9 cellular contexts compared by ENCODE assay signal in the genomic region with DNA sequence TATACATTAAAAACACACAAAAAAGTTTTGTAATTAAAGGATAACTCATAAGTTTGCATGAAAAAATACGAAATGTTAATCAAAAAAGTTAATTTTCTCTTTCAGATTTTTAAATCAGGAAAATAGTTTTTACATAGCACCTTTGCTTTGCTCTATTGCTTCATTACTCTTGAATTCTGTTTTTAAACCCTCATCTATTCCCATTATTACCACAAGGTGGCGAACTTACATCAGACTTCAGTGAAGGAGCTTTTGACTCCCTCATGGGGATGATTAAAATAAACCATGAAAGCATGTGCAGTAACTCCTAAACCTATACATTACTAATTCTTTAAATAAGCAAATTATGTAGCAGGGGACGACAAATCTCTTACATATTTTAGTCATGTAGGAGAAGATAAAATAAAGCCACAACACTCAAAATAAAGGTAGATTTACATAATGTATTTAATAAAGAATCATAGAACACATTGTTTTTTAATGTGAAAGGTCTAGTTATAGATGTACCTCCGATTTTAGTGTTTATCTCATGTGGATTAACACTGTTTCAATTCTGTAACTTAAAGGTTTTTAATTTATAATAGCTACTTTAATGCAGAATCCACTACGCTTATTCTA.
DNase-seq lines count a peak whose midpoint lies in the region; ATAC-seq and TF ChIP-seq lines count a peak whose summit lies in the region.
"Had no signal": no experiment of that assay in that cellular context is flagged by ENCODE, and none has a peak within 500 bp of the region (broad histone marks: within the 10 kb centered on the region; RNA-seq: fewer than 3 reads in every experiment).

No MANE protein-coding gene starts in this region.

- no peak overlapping the region for H3K4me3 ChIP-seq in Peyer's patch

- no peak overlapping the region for H3K27ac ChIP-seq in Peyer's patch
- no peak overlapping the region for H3K27ac ChIP-seq in epithelial cell of prostate

- no peak overlapping the region for H3K4me3 Mint-ChIP-seq in neural crest cell
- H3K4me3 Mint-ChIP-seq in activated T-cell treated with anti-CD3 and anti-CD28 coated beads, Interleukin-2, amount 50 U/mL, for 4 hours = no peak overlapping the region

- no peaks in the 10 kb centered on the region for H3K4me1 Mint-ChIP-seq in neural crest cell
- no peaks in the 10 kb centered on the region for H3K4me1 Mint-ChIP-seq in activated T-cell treated with anti-CD3 and anti-CD28 coated beads, Interleukin-2, amount 50 U/mL, for 4 hours (ENCODE audit: low read depth)

- ATAC-seq in GM21717 (IDR thresholded peaks at IDR 0.05; ENCODE audit: unreplicated experiment) = peak; percentile 81
- no peak for ATAC-seq in activated T-cell treated with anti-CD3 and anti-CD28 coated beads, Interleukin-2, amount 50 U/mL, for 4 hours

- DNase-seq in GM04504 (ENCODE audit: low read depth) (peak; percentile 18), Peyer's patch (no peak), epithelial cell of prostate (ENCODE audit: low read depth, low spot score) (peak; percentile 1), neural crest cell (ENCODE audit: low read depth, low spot score) (peak; percentile 4), NK-92 (lab: John Stamatoyannopoulos, UW; ENCODE audit: unreplicated experiment) (no peak)
- no peak for DNase-seq in activated T-cell treated with anti-CD3 and anti-CD28 coated beads, Interleukin-2, amount 50 U/mL, for 4 hours

- H3K36me3 ChIP-seq in Peyer's patch = no peaks in the 10 kb centered on the region

- no peak for TF ChIP-seq POLR2A in Peyer's patch (IDR thresholded peaks at IDR 0.05)

- H3K27me3 ChIP-seq in Peyer's patch = no peaks in the 10 kb centered on the region

- peaks cover 2% of the 10 kb centered on the region for H3K27me3 Mint-ChIP-seq in neural crest cell (ENCODE audit: low read depth)
- no peaks in the 10 kb centered on the region for H3K27me3 Mint-ChIP-seq in activated T-cell treated with anti-CD3 and anti-CD28 coated beads, Interleukin-2, amount 50 U/mL, for 4 hours (ENCODE audit: low read depth)

- no peaks in the 10 kb centered on the region for H3K36me3 Mint-ChIP-seq in neural crest cell (ENCODE audit: low read depth)
- no peaks in the 10 kb centered on the region for H3K36me3 Mint-ChIP-seq in activated T-cell treated with anti-CD3 and anti-CD28 coated beads, Interleukin-2, amount 50 U/mL, for 4 hours (ENCODE audit: insufficient read depth)
- H3K36me3 Mint-ChIP-seq: activated naive CD4-positive, alpha-beta T cell treated with anti-CD3 and anti-CD28 coated beads, Interleukin-2, amount 50 U/mL, for 72 hours had no signal

- no peaks in the 10 kb centered on the region for H3K4me1 ChIP-seq in Peyer's patch

- no peaks in the 10 kb centered on the region for H3K9me3 Mint-ChIP-seq in neural crest cell
- no peaks in the 10 kb centered on the region for H3K9me3 Mint-ChIP-seq in activated T-cell treated with anti-CD3 and anti-CD28 coated beads, Interleukin-2, amount 50 U/mL, for 4 hours
- H3K9me3 Mint-ChIP-seq: activated naive CD4-positive, alpha-beta T cell treated with anti-CD3 and anti-CD28 coated beads, Interleukin-2, amount 50 U/mL, for 72 hours had no signal

- TF ChIP-seq CTCF in LNCAP (IDR thresholded peaks at IDR 0.05) (peak; percentile 79), Peyer's patch (IDR thresholded peaks at IDR 0.05) (peak; percentile 10 to 60 (median 56)), neural crest cell (conservative IDR thresholded peaks at IDR 0.05) (peak; percentile 90)

- no peak overlapping the region for H3K27ac Mint-ChIP-seq in neural crest cell (ENCODE audit: unreplicated experiment)
- H3K27ac Mint-ChIP-seq: activated naive CD4-positive, alpha-beta T cell treated with anti-CD3 and anti-CD28 coated beads, Interleukin-2, amount 50 U/mL, for 72 hours had no signal

- H3K9me3 ChIP-seq in Peyer's patch = no peaks in the 10 kb centered on the region

Comparison
In these comparisons a context has a peak if more than half of its experiments do, and no peak if none do; other contexts are left out.
1. DNase-seq: peak in GM04504 (single experiment), epithelial cell of prostate (single experiment) and neural crest cell (single experiment); none in Peyer's patch (0 of 3), NK-92 (single experiment) and activated T-cell treated with anti-CD3 and anti-CD28 coated beads, Interleukin-2, amount 50 U/mL, for 4 hours (single experiment).
2. Peak in every context shown above with its lines, with median percentiles within 50 percentile points of each other: CTCF ChIP-seq.